Comparison of ENCODE assay signal across 22 cellular contexts in genomic region chr3:174536319-174536718, GRCh38.
"Had no signal": no experiment of that assay in that cellular context is flagged by ENCODE, and none has a peak within 500 bp of the region (broad histone marks: within the 10 kb centered on the region; RNA-seq: fewer than 3 reads in every experiment).

No MANE protein-coding gene starts in this region.

- H3K4me1 Mint-ChIP-seq: activated naive CD8-positive, alpha-beta T cell treated with anti-CD3 and anti-CD28 coated beads, Interleukin-2, amount 10 ng/mL, durations not matched to agents 7 days and 5 days; T-helper 17 cell had no signal

- H3K9me3 ChIP-seq: adrenal gland had no signal

- H3K27ac Mint-ChIP-seq: activated CD8-positive, alpha-beta T cell treated with anti-CD3 and anti-CD28 coated beads, Interleukin-2, amount 10 ng/mL, durations not matched to agents 7 days and 5 days; activated naive CD8-positive, alpha-beta T cell treated with anti-CD3 and anti-CD28 coated beads, Interleukin-2, amount 10 ng/mL, durations not matched to agents 7 days and 5 days; T-helper 17 cell; WTC11 had no signal

- H3K27me3 Mint-ChIP-seq: activated naive CD8-positive, alpha-beta T cell treated with anti-CD3 and anti-CD28 coated beads, Interleukin-2, amount 10 ng/mL, durations not matched to agents 7 days and 5 days; T-helper 17 cell had no signal

- DNase-seq: activated CD4-positive, alpha-beta T cell treated with anti-CD3 and anti-CD28 coated beads for 48 hours; activated CD4-positive, alpha-beta T cell treated with anti-CD3 and anti-CD28 coated beads, Interleukin-2, amount 50 U/mL, for 4 hours; activated CD4-positive, CD25-positive, alpha-beta regulatory T cell treated with anti-CD3 and anti-CD28 coated beads, Interleukin-2, amount 50 U/mL, for 72 hours; activated CD8-positive, alpha-beta memory T cell treated with anti-CD3 and anti-CD28 coated beads, Interleukin-2, amount 50 U/mL, for 48 hours; activated CD8-positive, alpha-beta T cell treated with anti-CD3 and anti-CD28 coated beads, Interleukin-2, amount 10 ng/mL, durations not matched to agents 7 days and 5 days; activated naive CD4-positive, alpha-beta T cell treated with anti-CD3 and anti-CD28 coated beads, Interleukin-2, amount 50 U/mL, for 16 hours; activated naive CD8-positive, alpha-beta T cell treated with anti-CD3 and anti-CD28 coated beads, Interleukin-2, amount 10 ng/mL, durations not matched to agents 7 days and 5 days; activated T-cell treated with anti-CD3 and anti-CD28 coated beads, Interleukin-2, amount 50 U/mL, for 1 hour; adrenal gland; anterior cingulate cortex; cerebellar nuclear complex; MG63; MV-4-11; NCI-H1105 treated with DMSO at 0.1 percent for 48 hours; NCI-H1436 treated with DMSO at 0.1 percent for 48 hours; NCI-H446; NCI-H524; PC-3; SHP77 treated with DMSO at 0.1 percent for 48 hours; T-helper 17 cell; T-helper 9 cell had no signal

- H3K4me3 ChIP-seq: adrenal gland, MG63 had no signal

- H3K27me3 ChIP-seq: adrenal gland, MG63 had no signal

- H3K27ac ChIP-seq: adrenal gland had no signal

- ATAC-seq: activated CD8-positive, alpha-beta T cell treated with anti-CD3 and anti-CD28 coated beads, Interleukin-2, amount 10 ng/mL, durations not matched to agents 7 days and 5 days; PC-3; T-helper 17 cell; WTC11 had no signal

- H3K36me3 ChIP-seq: adrenal gland, MG63 had no signal

- H3K9me3 Mint-ChIP-seq: activated naive CD8-positive, alpha-beta T cell treated with anti-CD3 and anti-CD28 coated beads, Interleukin-2, amount 10 ng/mL, durations not matched to agents 7 days and 5 days; WTC11 had no signal

- H3K4me3 Mint-ChIP-seq: activated CD8-positive, alpha-beta T cell treated with anti-CD3 and anti-CD28 coated beads, Interleukin-2, amount 10 ng/mL, durations not matched to agents 7 days and 5 days; activated naive CD8-positive, alpha-beta T cell treated with anti-CD3 and anti-CD28 coated beads, Interleukin-2, amount 10 ng/mL, durations not matched to agents 7 days and 5 days; T-helper 17 cell; WTC11 had no signal

- H3K36me3 Mint-ChIP-seq: activated naive CD8-positive, alpha-beta T cell treated with anti-CD3 and anti-CD28 coated beads, Interleukin-2, amount 10 ng/mL, durations not matched to agents 7 days and 5 days; WTC11 had no signal
